ENCODE assay signal across 9 cellular contexts in genomic region chr3:66428733-66429132, GRCh38.
DNase-seq lines count a peak whose midpoint lies in the region; ATAC-seq and TF ChIP-seq lines count a peak whose summit lies in the region.
"Had no signal": no experiment of that assay in that cellular context is flagged by ENCODE, and none has a peak within 500 bp of the region (broad histone marks: within the 10 kb centered on the region; RNA-seq: fewer than 3 reads in every experiment).

No MANE protein-coding gene starts in this region.

- H3K4me3 Mint-ChIP-seq in progenitor cell of endocrine pancreas (ENCODE audit: low read depth), result no peak overlapping the region

- peak; percentile 22 for TF ChIP-seq CTCF in RWPE2 (IDR thresholded peaks at IDR 0.05; ENCODE audit: poor library complexity, severe bottlenecking)
- no peak for TF ChIP-seq CTCF in progenitor cell of endocrine pancreas (IDR thresholded peaks at IDR 0.05; ENCODE audit: unreplicated experiment)

- TF ChIP-seq POLR2A in GM18505 (IDR thresholded peaks at IDR 0.05; ENCODE audit: borderline replicate concordance, extremely low read depth, insufficient read depth, insufficient read length), result no peak

- H3K4me1 Mint-ChIP-seq in progenitor cell of endocrine pancreas (ENCODE audit: low read depth), result peaks cover 10% of the 10 kb centered on the region

- H3K27ac Mint-ChIP-seq in progenitor cell of endocrine pancreas, result peak overlapping the region; percentile 56

- H3K27ac ChIP-seq in RWPE2 (ENCODE audit: poor library complexity, severe bottlenecking), result peak overlapping the region; percentile 69
- H3K27ac ChIP-seq: parathyroid adenoma had no signal

- H3K4me1 ChIP-seq in RWPE2 (ENCODE audit: insufficient read depth, poor library complexity, severe bottlenecking), result peaks cover 12% of the 10 kb centered on the region
- H3K4me1 ChIP-seq: parathyroid adenoma had no signal

- ATAC-seq in RWPE2 (ENCODE audit: low read depth) (peak; percentile 99), HG02798 (IDR thresholded peaks at IDR 0.05; ENCODE audit: poor library complexity, unreplicated experiment) (no peak), GM18505 (IDR thresholded peaks at IDR 0.05; ENCODE audit: unreplicated experiment) (no peak), HG03039 (IDR thresholded peaks at IDR 0.05; ENCODE audit: unreplicated experiment) (no peak)

- H3K4me3 ChIP-seq in RWPE2 (ENCODE audit: severe bottlenecking), result no peak overlapping the region

- peaks cover 3% of the 10 kb centered on the region for H3K9me3 Mint-ChIP-seq in progenitor cell of endocrine pancreas (ENCODE audit: low read depth)

- no peaks in the 10 kb centered on the region for H3K9me3 ChIP-seq in RWPE2 (ENCODE audit: severe bottlenecking)

- no peaks in the 10 kb centered on the region for H3K27me3 ChIP-seq in RWPE2 (ENCODE audit: insufficient read depth, poor library complexity, severe bottlenecking)

- no peaks in the 10 kb centered on the region for H3K27me3 Mint-ChIP-seq in progenitor cell of endocrine pancreas

- H3K36me3 Mint-ChIP-seq in progenitor cell of endocrine pancreas (ENCODE audit: insufficient read depth), result peaks cover 7% of the 10 kb centered on the region

- DNase-seq in HPDE6-E6E7 (ENCODE audit: extremely low spot score), result peak; percentile 36
- DNase-seq in RWPE2 (ENCODE audit: low spot score), result no peak
- DNase-seq in fibroblast of the conjunctiva (ENCODE audit: low read depth), result peak; percentile 96
- DNase-seq in progenitor cell of endocrine pancreas (ENCODE audit: low spot score, unreplicated experiment), result no peak
- DNase-seq in activated effector memory CD4-positive, alpha-beta T cell treated with anti-CD3 and anti-CD28 coated beads, Interleukin-2, amount 50 U/mL, for 16 hours, result no peak

- H3K36me3 ChIP-seq in RWPE2 (ENCODE audit: low read depth), result no peaks in the 10 kb centered on the region

Comparison
In these comparisons a context has a peak if more than half of its experiments do, and no peak if none do; other contexts are left out.
1. DNase-seq: peak in HPDE6-E6E7 (single experiment) and fibroblast of the conjunctiva (single experiment); none in RWPE2 (single experiment), progenitor cell of endocrine pancreas (single experiment) and activated effector memory CD4-positive, alpha-beta T cell treated with anti-CD3 and anti-CD28 coated beads, Interleukin-2, amount 50 U/mL, for 16 hours (single experiment).